Comparison of ENCODE assay signal across 1 cellular context in genomic region chr2:74668087-74668486, GRCh38.
TF ChIP-seq lines count a peak whose summit lies in the region.

No MANE protein-coding gene starts in this region.

TF ChIP-seq in GM12878, 131 proteins besides CTCF, POLR2A, EP300 and RAD21 (continued from another document):
- TF ChIP-seq ZBTB40 (IDR thresholded peaks at IDR 0.05; ENCODE audit: borderline replicate concordance) (no peak), PAX8 (IDR thresholded peaks at IDR 0.05) (no peak)
